In genomic region chr2:161886248-161886647, GRCh38 we compare ENCODE assay signal across 9 cellular contexts.
"Had no signal": no experiment of that assay in that cellular context is flagged by ENCODE, and none has a peak within 500 bp of the region (broad histone marks: within the 10 kb centered on the region; RNA-seq: fewer than 3 reads in every experiment).

No MANE protein-coding gene starts in this region.

- ATAC-seq: GM23338, HCT116 had no signal

- H3K4me3 ChIP-seq: GM23248, GM23338, HAP-1 had no signal

- H3K36me3 ChIP-seq: HAP-1 had no signal

- DNase-seq: GM23248, GOT3, H7, H9, HCEC 1CT, HFFc6 had no signal

- H3K4me1 ChIP-seq: HAP-1 had no signal

- H3K27ac ChIP-seq: GM23248 had no signal

- H3K9me3 ChIP-seq: HAP-1 had no signal

- H2AFZ ChIP-seq: GM23248, GM23338 had no signal

- H3K4me2 ChIP-seq: GM23338 had no signal
